In the genomic region with DNA sequence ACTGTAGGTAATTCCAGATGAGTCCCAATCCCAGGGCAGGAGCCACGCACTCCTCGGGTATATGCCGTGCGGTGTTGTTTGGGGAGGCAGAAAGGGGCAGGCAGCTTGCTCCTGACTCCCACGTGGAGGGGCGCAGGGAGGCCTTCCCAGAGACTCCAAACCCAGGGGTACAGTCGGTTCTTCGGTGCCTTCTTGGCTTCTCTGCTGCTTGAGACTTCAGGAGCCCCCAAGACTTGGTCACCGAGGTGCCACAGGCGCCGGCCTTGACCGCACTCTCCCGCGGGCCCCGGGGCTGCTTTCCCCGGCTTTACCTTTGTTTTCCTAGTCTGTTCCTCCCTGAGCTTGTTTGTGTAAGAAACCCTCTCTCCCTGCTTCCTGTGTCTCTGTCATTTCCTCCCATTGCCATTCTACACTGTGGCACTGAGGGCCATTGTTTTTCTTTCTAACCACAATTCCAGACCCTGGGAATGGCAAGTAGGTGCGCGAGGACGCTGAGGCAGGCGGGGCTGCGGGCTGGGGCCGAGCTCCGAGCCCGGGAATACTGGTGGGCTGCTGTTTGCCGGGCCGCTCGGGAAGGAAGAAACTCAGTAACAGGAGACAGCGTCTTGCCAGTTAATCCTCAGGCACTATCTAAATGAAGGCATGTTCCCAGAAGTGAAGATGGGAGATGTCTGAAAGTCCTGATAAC, we compare ENCODE assay signal across 16 cellular contexts.
DNase-seq lines count a peak whose midpoint lies in the region; ATAC-seq and TF ChIP-seq lines count a peak whose summit lies in the region.
"Had no signal": no experiment of that assay in that cellular context is flagged by ENCODE, and none has a peak within 500 bp of the region (broad histone marks: within the 10 kb centered on the region; RNA-seq: fewer than 3 reads in every experiment).

No MANE protein-coding gene starts in this region.

- peaks cover 29% of the 10 kb centered on the region for H3K4me1 ChIP-seq in HUES64 (ENCODE audit: insufficient read depth, low read length)
- H3K4me1 ChIP-seq: pancreas had no signal

- H3K36me3 ChIP-seq in HUES64 (ENCODE audit: insufficient read depth, low read length), result no peaks in the 10 kb centered on the region
- H3K36me3 ChIP-seq: BLaER1, pancreas had no signal

- no peak for ATAC-seq in HG03025 (IDR thresholded peaks at IDR 0.05; ENCODE audit: low FRiP score, unreplicated experiment)
- ATAC-seq: pancreas had no signal

- H3K4me3 ChIP-seq in HUES64 (ENCODE audit: low read length) (peak overlapping the region; percentile 21; the same call in 1 of the 2 replicates), astrocyte of the spinal cord (ENCODE audit: low read depth, low read length) (peak overlapping the region; percentile 19), retinal pigment epithelial cell (ENCODE audit: low read length) (peak overlapping the region; percentile 28)
- H3K4me3 ChIP-seq: BLaER1, pancreas had no signal

- TF ChIP-seq CTCF in astrocyte of the spinal cord (IDR thresholded peaks at IDR 0.05; ENCODE audit: low read depth, low read length) (no peak), retinal pigment epithelial cell (conservative IDR thresholded peaks at IDR 0.05; ENCODE audit: low read depth, low read length) (no peak)

- no peak overlapping the region for H3K27ac ChIP-seq in HUES64 (ENCODE audit: low read depth, low read length)
- H3K27ac ChIP-seq: BLaER1, pancreas had no signal

- peak; percentile 6 for DNase-seq in astrocyte of the spinal cord (ENCODE audit: low read depth, low spot score)
- DNase-seq in iPS-NIHi7 (ENCODE audit: extremely low spot score), result peak; percentile 61
- no peak for DNase-seq in retinal pigment epithelial cell (ENCODE audit: low read depth)
- no peak for DNase-seq in hypothalamus (lab: John Stamatoyannopoulos, UW)
- DNase-seq in HuH-7.5 (ENCODE audit: low spot score), result no peak
- no peak for DNase-seq in activated T-cell treated with anti-CD3 and anti-CD28 coated beads, Interleukin-2, amount 50 U/mL, for 1 hour
- DNase-seq: activated CD4-positive, alpha-beta memory T cell treated with anti-CD3 and anti-CD28 coated beads for 36 hours; activated effector memory CD4-positive, alpha-beta T cell treated with Interleukin-2 at 50 U/mL for 16 hours; caudate nucleus; pancreas; stimulated activated CD4-positive, alpha-beta T cell treated with anti-CD3 and anti-CD28 coated beads, Interleukin-2, amount 100 ng/mL, for 48 hours; stimulated activated naive CD4-positive, alpha-beta T cell; T-helper 9 cell had no signal

- peak overlapping the region; percentile 50; the same call in 1 of the 2 replicates for H3K9ac ChIP-seq in HUES64 (ENCODE audit: low read depth, low read length)
- H3K9ac ChIP-seq: BLaER1 had no signal

- in situ Hi-C loops in astrocyte of the spinal cord (cut with HindIII; ENCODE audit: low sequenced_read_pairs), result no loop called here

- no peaks in the 10 kb centered on the region for H3K27me3 ChIP-seq in HUES64 (ENCODE audit: insufficient read depth, low read length)
- H3K27me3 ChIP-seq: BLaER1 had no signal

- WGBS in HUES64, result 32% methylated on average over 28 of the region's 28 CpGs

- no peaks in the 10 kb centered on the region for H3K9me3 ChIP-seq in HUES64 (ENCODE audit: insufficient read depth, low read depth, low read length)
- H3K9me3 ChIP-seq: BLaER1, pancreas had no signal

Comparison
In these comparisons a context has a peak if more than half of its experiments do, and no peak if none do; other contexts are left out.
1. DNase-seq: peak in astrocyte of the spinal cord (single experiment) and iPS-NIHi7 (single experiment); none in retinal pigment epithelial cell (single experiment), hypothalamus (0 of 51), HuH-7.5 (single experiment) and activated T-cell treated with anti-CD3 and anti-CD28 coated beads, Interleukin-2, amount 50 U/mL, for 1 hour (single experiment).
2. Peak in every context shown above with its lines, with median percentiles within 50 percentile points of each other: H3K4me3 ChIP-seq.